15 cellular contexts compared by ENCODE assay signal in the genomic region with DNA sequence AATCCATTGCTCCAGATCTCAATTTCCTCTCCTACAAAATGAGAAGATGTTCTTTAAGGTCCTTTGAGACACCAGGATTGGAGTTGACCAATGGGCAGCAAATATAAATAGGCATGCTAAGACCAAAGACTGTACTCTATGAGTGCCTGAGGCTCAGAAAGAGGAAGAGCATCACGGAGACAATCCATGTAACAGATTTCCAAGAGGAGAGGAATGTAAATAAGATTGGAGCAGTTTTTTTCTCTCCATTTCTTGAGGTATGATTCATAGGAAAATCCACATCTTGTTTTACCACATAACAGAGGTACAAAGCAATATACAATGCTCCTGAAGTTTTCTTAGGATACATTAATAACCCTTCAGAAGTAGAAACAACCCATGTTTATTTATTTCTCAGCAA.
DNase-seq lines count a peak whose midpoint lies in the region; ATAC-seq and TF ChIP-seq lines count a peak whose summit lies in the region.
"Had no signal": no experiment of that assay in that cellular context is flagged by ENCODE, and none has a peak within 500 bp of the region (broad histone marks: within the 10 kb centered on the region; RNA-seq: fewer than 3 reads in every experiment).

No MANE protein-coding gene starts in this region.

- H3K14ac ChIP-seq in neuronal stem cell (ENCODE audit: low read length) = no peak overlapping the region

- no peak for TF ChIP-seq CTCF in PC-3 (conservative IDR thresholded peaks at IDR 0.05; ENCODE audit: low read depth, low read length)
- no peak for TF ChIP-seq CTCF in osteocyte (IDR thresholded peaks at IDR 0.05)

- H3K9me3 ChIP-seq in PC-3 (ENCODE audit: low read length) = no peaks in the 10 kb centered on the region
- H3K9me3 ChIP-seq in neuronal stem cell (replicated peaks in 1 of 2; ENCODE audit: control insufficient read depth in 2 of 2, insufficient read depth in 1 of 2, low read depth in 1 of 2, low read length in 2 of 2) = no peaks in the 10 kb centered on the region
- H3K9me3 ChIP-seq: esophagus muscularis mucosa had no signal

- H3K4ac ChIP-seq in neuronal stem cell (ENCODE audit: low read length) = no peak overlapping the region

- no peak overlapping the region for H3K23ac ChIP-seq in neuronal stem cell (ENCODE audit: low read depth, low read length, poor library complexity)

- H2BK15ac ChIP-seq in neuronal stem cell (ENCODE audit: low read length) = no peak overlapping the region

- H4K8ac ChIP-seq in neuronal stem cell (ENCODE audit: low read depth, low read length) = no peak overlapping the region

- WGBS in neuronal stem cell (ENCODE audit: extremely low coverage in 2 of 2, insufficient read length in 2 of 2, insufficient replicate concordance in 1 of 2), 2 donors = no CpG with 5 or more reads among the region's 1 CpG

- H3K4me1 Mint-ChIP-seq in osteocyte (ENCODE audit: unreplicated experiment) = peaks cover 51% of the 10 kb centered on the region
- H3K4me1 Mint-ChIP-seq: CD4-positive, CD25-positive, alpha-beta regulatory T cell had no signal

- no TSS peak for BruUV-seq in PC-3 (replicated peaks; lab: Mats Ljungman, UMichigan)

- no peak overlapping the region for H2BK120ac ChIP-seq in neuronal stem cell (ENCODE audit: low read depth, low read length)

- H2AFZ ChIP-seq in PC-3 (ENCODE audit: low read length) = no peak overlapping the region
- no peak overlapping the region for H2AFZ ChIP-seq in neuronal stem cell (ENCODE audit: low read length)

- peak overlapping the region; percentile 5 for H3K27ac Mint-ChIP-seq in osteocyte (ENCODE audit: unreplicated experiment)

- H4K20me1 ChIP-seq in PC-3 (ENCODE audit: low read length) = no peaks in the 10 kb centered on the region

- H3K4me1 ChIP-seq in PC-3 (ENCODE audit: insufficient read depth, low read length) (peaks cover 32% of the 10 kb centered on the region), neuronal stem cell (ENCODE audit: control insufficient read depth in 2 of 2, insufficient read depth in 1 of 2, low read depth in 1 of 2, low read length in 2 of 2) (peaks cover 0 to 10% of the 10 kb centered on the region in 2 donors)

- H3K79me2 ChIP-seq in PC-3 (ENCODE audit: low read length) = no peaks in the 10 kb centered on the region

- intact Hi-C loops in PC-3 (cut with micrococcal nuclease) = no loop called here

- H4K91ac ChIP-seq in neuronal stem cell (ENCODE audit: low read depth, low read length, poor library complexity) = no peak overlapping the region

- H2AK5ac ChIP-seq in neuronal stem cell (ENCODE audit: low read depth, low read length) = no peak overlapping the region

- no peaks in the 10 kb centered on the region for H3K79me1 ChIP-seq in neuronal stem cell (ENCODE audit: low read depth, low read length)

- no peak overlapping the region for H3K9ac ChIP-seq in PC-3 (ENCODE audit: low read length)
- no peak overlapping the region for H3K9ac ChIP-seq in neuronal stem cell (ENCODE audit: low read depth, low read length, poor library complexity)

- CTCF ChIA-PET in PC-3 (lab: Charles Lee) = no interaction called here

- H3K4me2 ChIP-seq in PC-3 (ENCODE audit: low read length) (peak overlapping the region; percentile 23; the same call in 1 of the 2 replicates), neuronal stem cell (ENCODE audit: insufficient read depth, low read length, poor library complexity, severe bottlenecking) (no peak overlapping the region)

- no peaks in the 10 kb centered on the region for H3K27me3 Mint-ChIP-seq in osteocyte (ENCODE audit: unreplicated experiment)
- H3K27me3 Mint-ChIP-seq: CD4-positive, CD25-positive, alpha-beta regulatory T cell had no signal

- peaks cover 2% of the 10 kb centered on the region for H3K36me3 Mint-ChIP-seq in osteocyte (ENCODE audit: unreplicated experiment)

- H3K18ac ChIP-seq in neuronal stem cell (ENCODE audit: low read length) = no peak overlapping the region

- H3K9me3 Mint-ChIP-seq in osteocyte (ENCODE audit: unreplicated experiment) = no peaks in the 10 kb centered on the region

- no peak overlapping the region for H3K4me3 ChIP-seq in PC-3 (ENCODE audit: low read length)
- no peak overlapping the region for H3K4me3 ChIP-seq in neuronal stem cell (ENCODE audit: low read length in 2 of 2)
- H3K4me3 ChIP-seq: esophagus muscularis mucosa had no signal

- H2BK12ac ChIP-seq in neuronal stem cell (ENCODE audit: low read length) = no peak overlapping the region

- H3K27me3 ChIP-seq in PC-3 (ENCODE audit: low read length) (no peaks in the 10 kb centered on the region), neuronal stem cell (ENCODE audit: control insufficient read depth in 3 of 3, insufficient read depth in 3 of 3, low read depth in 1 of 3, low read length in 3 of 3) (no peaks in the 10 kb centered on the region)
- H3K27me3 ChIP-seq: esophagus muscularis mucosa had no signal

- ATAC-seq in PC-3 = peak; percentile 47

- no peak overlapping the region for H3K4me3 Mint-ChIP-seq in osteocyte (ENCODE audit: unreplicated experiment)
- H3K4me3 Mint-ChIP-seq: CD4-positive, CD25-positive, alpha-beta regulatory T cell had no signal

- peak; percentile 95 for DNase-seq in EH (ENCODE audit: low read depth)
- DNase-seq in PC-3 = peak; percentile 55
- DNase-seq in epithelial cell of prostate (ENCODE audit: low read depth, low spot score) = no peak
- no peak for DNase-seq in osteocyte (ENCODE audit: extremely low spot score, unreplicated experiment)
- DNase-seq in neuronal stem cell (ENCODE audit: low spot score) = no peak
- no peak for DNase-seq in germinal center (ENCODE audit: low spot score)
- DNase-seq in DMS114 treated with DMSO at 0.1 percent for 48 hours (lab: John Stamatoyannopoulos, UW; ENCODE audit: unreplicated experiment) = no peak
- DNase-seq in stimulated activated CD8-positive, alpha-beta memory T cell treated with anti-CD3 and anti-CD28 coated beads, Interleukin-4, amount 100 ng/mL, for 48 hours = no peak
- DNase-seq: activated naive CD4-positive, alpha-beta T cell; CD4-positive, CD25-positive, alpha-beta regulatory T cell; NCI-H1436; NCI-H510A treated with DMSO at 0.1 percent for 48 hours; stimulated activated CD4-positive, alpha-beta T cell treated with anti-CD3 and anti-CD28 coated beads, Interleukin-4, amount 100 ng/mL, for 4 hours; stimulated activated naive CD4-positive, alpha-beta T cell had no signal

- H3K27ac ChIP-seq in PC-3 (ENCODE audit: low read length) (peak overlapping the region; percentile 54), epithelial cell of prostate (peak overlapping the region; percentile 34), neuronal stem cell (replicated peaks; ENCODE audit: low read length) (no peak overlapping the region)
- H3K27ac ChIP-seq: esophagus muscularis mucosa had no signal

- POLR2A ChIA-PET in PC-3 (lab: Charles Lee; ENCODE audit: unreplicated experiment) = no interaction called here

- no peak overlapping the region for H2BK5ac ChIP-seq in neuronal stem cell (ENCODE audit: low read length)

- no peaks in the 10 kb centered on the region for H3K9me2 ChIP-seq in PC-3 (replicated peaks; ENCODE audit: low read length)

- H3F3A ChIP-seq in PC-3 (ENCODE audit: low read length, unreplicated experiment) = no peaks in the 10 kb centered on the region

- H3K36me3 ChIP-seq in PC-3 (ENCODE audit: low read depth, low read length) (no peaks in the 10 kb centered on the region), neuronal stem cell (replicated peaks in 1 of 2; ENCODE audit: control insufficient read depth in 2 of 2, insufficient read depth in 2 of 2, low read length in 2 of 2) (peaks cover 4 to 7% of the 10 kb centered on the region in 2 donors)
- H3K36me3 ChIP-seq: esophagus muscularis mucosa had no signal

Comparison
In these comparisons a context has a peak if more than half of its experiments do, and no peak if none do; other contexts are left out.
1. DNase-seq: peak in EH (single experiment) and PC-3 (single experiment); none in epithelial cell of prostate (single experiment), osteocyte (single experiment), neuronal stem cell (single experiment), germinal center (single experiment), DMS114 treated with DMSO at 0.1 percent for 48 hours (single experiment) and stimulated activated CD8-positive, alpha-beta memory T cell treated with anti-CD3 and anti-CD28 coated beads, Interleukin-4, amount 100 ng/mL, for 48 hours (single experiment).